8 cellular contexts compared by ENCODE assay signal in the genomic region with DNA sequence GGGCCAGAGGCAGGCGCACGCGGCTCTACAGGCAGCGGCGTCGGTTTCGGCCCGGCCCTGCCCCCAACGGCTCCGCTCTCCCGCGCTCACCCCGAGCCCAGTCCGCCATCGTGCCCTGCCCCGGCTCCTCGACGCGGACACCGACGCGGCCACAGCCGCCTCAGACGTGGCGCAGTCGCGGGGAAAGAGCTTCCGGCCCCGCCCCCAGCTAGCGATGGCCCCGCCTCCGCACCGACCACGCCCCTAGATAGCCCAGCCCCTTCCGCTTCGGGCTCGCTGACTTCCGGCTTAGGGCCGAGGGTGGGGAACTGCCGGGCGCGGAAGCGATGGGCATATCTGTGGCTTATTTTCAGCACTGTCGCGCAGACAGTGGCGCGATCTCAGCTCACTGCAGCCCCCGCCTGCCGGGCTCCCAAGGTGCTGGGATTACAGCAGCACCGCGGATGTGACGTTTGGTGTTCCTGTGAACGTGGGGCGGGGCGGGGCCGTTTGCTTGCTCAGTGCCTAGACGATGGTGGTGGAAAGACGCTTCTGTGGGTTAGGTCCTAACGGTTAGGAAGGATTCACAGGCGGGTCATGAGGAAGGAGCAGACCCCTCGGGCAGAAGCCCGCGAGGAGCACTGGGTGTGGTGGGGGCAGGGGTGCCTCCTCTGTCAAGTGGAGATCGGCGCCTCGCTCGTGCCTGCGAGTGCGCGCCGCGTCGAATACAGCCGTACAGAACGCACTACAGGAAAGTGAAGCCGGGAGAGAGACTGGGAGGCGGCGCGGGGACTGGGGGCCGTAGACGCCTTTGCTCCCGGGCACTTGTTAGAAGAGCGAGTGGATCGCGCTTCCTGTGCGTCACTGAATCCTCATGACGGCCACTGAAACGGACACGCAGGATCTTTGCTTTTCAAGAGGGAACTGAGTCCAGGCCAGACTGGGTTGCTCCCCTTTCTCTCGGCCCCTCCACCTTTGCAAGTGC. TPM values are rescaled to one million over a fixed set of nuclear protein-coding genes. Genes with fewer than 3 reads are reported as not detected.
DNase-seq lines count a peak whose midpoint lies in the region; ATAC-seq and TF ChIP-seq lines count a peak whose summit lies in the region.

A gene with protein sequence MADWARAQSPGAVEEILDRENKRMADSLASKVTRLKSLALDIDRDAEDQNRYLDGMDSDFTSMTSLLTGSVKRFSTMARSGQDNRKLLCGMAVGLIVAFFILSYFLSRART (minus strand): TSS at position 187 of the 964 bp plus-strand sequence. CDS start 78 bp downstream, at position 109.
RIC8A (plus strand) TSS at position 496 of the 964 bp plus-strand sequence. CDS start 1,147 bp downstream, outside the sequence.

- DNase-seq in Ammon's horn (ENCODE audit: low spot score) (peak; percentile 99), GM19238 (ENCODE audit: insufficient read length, low spot score) (peak; percentile 96), NCI-H524 (lab: John Stamatoyannopoulos, UW) (peak; percentile 91 to 93), choroid plexus epithelial cell (ENCODE audit: low read depth) (peak; percentile 99), kidney glomerular epithelial cell (lab: John Stamatoyannopoulos, UW) (peak; percentile 95)
- DNase-seq in activated CD4-positive, alpha-beta T cell treated with anti-CD3 and anti-CD28 coated beads for 36 hours = peak; percentile 99
- peak; percentile 92 to 95 for DNase-seq in stimulated activated CD4-positive, alpha-beta T cell treated with anti-CD3 and anti-CD28 coated beads, Interleukin-1b, Interleukin-23, amount 100 ng/mL, for 1 hour (ENCODE audit: low read depth in 2 of 2)

- CTCF ChIA-PET in activated CD4-positive, alpha-beta T cell treated with anti-CD3 and anti-CD28 coated beads for 36 hours (lab: Charles Lee) = interaction anchor here (0.6 to 2.4 kb wide), 17 partner anchors 8 to 241 kb away, joined by 3 to 10 read pairs (median 4); partner anchors contain the start of genes PSMD13 and SIRT3

- peak; percentile 71 for ATAC-seq in HG03442 (IDR thresholded peaks at IDR 0.05; ENCODE audit: unreplicated experiment)
- ATAC-seq in activated CD4-positive, alpha-beta T cell treated with anti-CD3 and anti-CD28 coated beads for 36 hours = peak; percentile 89

- peaks cover 69% of the 10 kb centered on the region for H3K36me3 Mint-ChIP-seq in activated CD4-positive, alpha-beta T cell treated with anti-CD3 and anti-CD28 coated beads for 36 hours (ENCODE audit: low read depth)

- H3K4me3 Mint-ChIP-seq in activated CD4-positive, alpha-beta T cell treated with anti-CD3 and anti-CD28 coated beads for 36 hours = peak within 1 kb of the TSS; percentile 94

- intact Hi-C loops in activated CD4-positive, alpha-beta T cell treated with anti-CD3 and anti-CD28 coated beads for 36 hours (cut with DNase I, micrococcal nuclease) = loop anchor here (1.0 to 5.0 kb wide), 12 partner anchors 29 to 602 kb away; partner anchors contain the start of genes PSMD13 (in 2 of the 2), SIRT3 (in 2 of the 2), DEAF1 (in 1 of the 2) and IFITM1 (in 1 of the 2)

- H3K9me3 Mint-ChIP-seq in activated CD4-positive, alpha-beta T cell treated with anti-CD3 and anti-CD28 coated beads for 36 hours (ENCODE audit: low read depth) = no peaks in the 10 kb centered on the region

- peak within 1 kb of the TSS; percentile 99 for H3K27ac Mint-ChIP-seq in activated CD4-positive, alpha-beta T cell treated with anti-CD3 and anti-CD28 coated beads for 36 hours

- peak within 1 kb of the TSS; percentile 96 for H3K4me3 ChIP-seq in choroid plexus epithelial cell (ENCODE audit: low read depth, low read length)

- H3K4me1 Mint-ChIP-seq in activated CD4-positive, alpha-beta T cell treated with anti-CD3 and anti-CD28 coated beads for 36 hours = peaks cover 55% of the 10 kb centered on the region

- no peak for TF ChIP-seq CTCF in choroid plexus epithelial cell (conservative IDR thresholded peaks at IDR 0.05; ENCODE audit: low read depth, low read length)

- POLR2A ChIA-PET in activated CD4-positive, alpha-beta T cell treated with anti-CD3 and anti-CD28 coated beads for 36 hours (lab: Charles Lee) = interaction anchor here (0.5 to 1.2 kb wide), 10 partner anchors 9 to 361 kb away, joined by 3 to 25 read pairs (median 4); partner anchors contain the start of genes PSMD13, RNH1 and SIRT3

- H3K27me3 Mint-ChIP-seq in activated CD4-positive, alpha-beta T cell treated with anti-CD3 and anti-CD28 coated beads for 36 hours = no peaks in the 10 kb centered on the region

RNA-seq across cellular contexts. Expression of the first gene that starts in this region (rescaled TPM):
- 10 to 100 TPM; 45.5 to 49.4 TPM for total RNA-seq in activated CD4-positive, alpha-beta T cell treated with anti-CD3 and anti-CD28 coated beads for 36 hours

RNA-seq across cellular contexts. Expression of gene RIC8A, which starts in this region (rescaled TPM):
- 100 to 1,000 TPM; 104 to 124 TPM for total RNA-seq in activated CD4-positive, alpha-beta T cell treated with anti-CD3 and anti-CD28 coated beads for 36 hours

Comparison
In these comparisons a context has a peak if more than half of its experiments do, and no peak if none do; other contexts are left out.
1. Peak in every context shown above with its lines: DNase-seq, ATAC-seq and H3K4me3 ChIP-seq.